Comparison of ENCODE assay signal across 18 cellular contexts in genomic region chr1:30663596-30664091, GRCh38. TPM values are rescaled to one million over a fixed set of nuclear protein-coding genes. Genes with fewer than 3 reads are reported as not detected.
DNase-seq lines count a peak whose midpoint lies in the region; ATAC-seq, FAIRE-seq and TF ChIP-seq lines count a peak whose summit lies in the region.
"Had no signal": no experiment of that assay in that cellular context is flagged by ENCODE, and none has a peak within 500 bp of the region (broad histone marks: within the 10 kb centered on the region; RNA-seq: fewer than 3 reads in every experiment).

No MANE protein-coding gene starts in this region.

- H3K4me1 ChIP-seq in SJCRH30 (peaks cover 33% of the 10 kb centered on the region), pancreas (peaks cover 0 to 9% (median 0%) of the 10 kb centered on the region in 3 donors)

- peaks cover 23% of the 10 kb centered on the region for H3K27me3 Mint-ChIP-seq in Calu3 (ENCODE audit: unreplicated experiment)

- TF ChIP-seq CTCF in Calu3 (IDR thresholded peaks at IDR 0.05; ENCODE audit: unreplicated experiment) (no peak), pancreas (IDR thresholded peaks at IDR 0.05) (no peak)

- no peak overlapping the region for H3K27ac ChIP-seq in SJCRH30
- H3K27ac ChIP-seq in pancreas: peak overlapping the region in 1 of 4 donors; percentile 68

- H3K9me3 ChIP-seq in SJCRH30 (replicated peaks) (no peaks in the 10 kb centered on the region), pancreas (no peaks in the 10 kb centered on the region)

- no TSS peak for BruUV-seq in Calu3 (replicated peaks; lab: Mats Ljungman, UMichigan)

- no peaks in the 10 kb centered on the region for H3K36me3 ChIP-seq in SJCRH30
- no peaks in the 10 kb centered on the region for H3K36me3 ChIP-seq in pancreas

- WGBS in pancreas, 2 donors: 37 to 44% methylated on average over 13 of the region's 13 CpGs

- peak; percentile 92 for ATAC-seq in left lobe of liver
- peak; percentile 69 to 83 (median 75) for ATAC-seq in pancreas
- ATAC-seq in GM18505 (IDR thresholded peaks at IDR 0.05; ENCODE audit: unreplicated experiment): no peak

- peak; percentile 40 for DNase-seq in Calu3
- peak; percentile 83 to 92 for DNase-seq in SJCRH30
- peak; percentile 70 for DNase-seq in left lobe of liver (ENCODE audit: low spot score)
- peak in 5 of 6 donors; percentile 44 to 89 (median 58) for DNase-seq in pancreas
- DNase-seq in NCI-H1694 (lab: John Stamatoyannopoulos, UW): no peak
- no peak for DNase-seq in HTR-8/SVneo (ENCODE audit: insufficient read length, low spot score)
- no peak for DNase-seq in SK-N-DZ (ENCODE audit: low spot score)
- DNase-seq: AML-193; COR-L47; H9; KG1; NCI-H146; NCI-H2081 treated with DMSO at 0.1 percent for 48 hours; NCI-H526 treated with DMSO at 0.1 percent for 48 hours; NK-92 treated with Interleukin-12 subunit alpha and Interleukin-12 subunit beta, amount 100 ng/mL, for 24 hours; OCI-M1; SHP77 treated with DMSO at 0.1 percent for 48 hours had no signal

- FAIRE-seq in pancreas (lab: Jason Lieb, UNC) (no peak), HTR-8/SVneo (lab: Jason Lieb, UNC) (no peak)

- no peaks in the 10 kb centered on the region for H3K4me1 Mint-ChIP-seq in Calu3 (ENCODE audit: low read depth, unreplicated experiment)

- intact Hi-C loops in Calu3 (cut with micrococcal nuclease; ENCODE audit: unreplicated experiment): no loop called here
- intact Hi-C loops in pancreas (cut with DNase I): no loop called here

- no peak overlapping the region for H3K27ac Mint-ChIP-seq in Calu3 (ENCODE audit: unreplicated experiment)
- H3K27ac Mint-ChIP-seq: H9 had no signal

- H3K27me3 ChIP-seq in SJCRH30: 0 out of 2 replicates have a peak, but pooled peaks cover 9% of the 10 kb centered on the region
- H3K27me3 ChIP-seq in pancreas: no peaks in the 10 kb centered on the region

- H3K4me3 Mint-ChIP-seq in Calu3 (ENCODE audit: low read depth, unreplicated experiment): no peak overlapping the region
- H3K4me3 Mint-ChIP-seq: H9 had no signal

- CTCF ChIA-PET in Calu3 (lab: Charles Lee): no interaction called here

- H3K4me3 ChIP-seq in SJCRH30 (no peak overlapping the region), pancreas (no peak overlapping the region)

- H3K9me3 Mint-ChIP-seq in Calu3 (ENCODE audit: low read depth, unreplicated experiment): no peaks in the 10 kb centered on the region
- H3K9me3 Mint-ChIP-seq: H9 had no signal

- H3K36me3 Mint-ChIP-seq in Calu3 (ENCODE audit: insufficient read depth, unreplicated experiment): no peaks in the 10 kb centered on the region

- no peak for TF ChIP-seq POLR2A in GM18505 (IDR thresholded peaks at IDR 0.05; ENCODE audit: borderline replicate concordance, extremely low read depth, insufficient read depth, insufficient read length)

RNA-seq across cellular contexts. Expression of gene MATN1, which starts 59.7 kb away (rescaled TPM):
- total RNA-seq in Calu3 (2022) (not detected in 2 replicates), left lobe of liver (not detected), pancreas (under 1 TPM in 1 of 6 donors, not detected in 5; 0.06 TPM)
- total RNA-seq in SJCRH30 (2014; rRNA removed; shearing (Covaris generic)): 0.47 and 0.89 TPM in 2 replicates
- polyA plus RNA-seq in pancreas: under 1 TPM in 1 of 2 donors, not detected in 1; 0.07 TPM
- polyA plus RNA-seq in SK-N-DZ (2014; cell fraction: cytosol; rRNA removed): not detected in 2 replicates
- polyA plus RNA-seq in SK-N-DZ (2014; cell fraction: nucleus; rRNA removed): 1.6 TPM in 1 of 2 replicates, not detected in the other
- total RNA-seq: H9 had no signal

Comparison
In these comparisons a context has a peak if more than half of its experiments do, and no peak if none do; other contexts are left out.
1. DNase-seq: peak in Calu3 (single experiment), SJCRH30 (2 of 2), left lobe of liver (single experiment) and pancreas (5 of 6); none in NCI-H1694 (single experiment), HTR-8/SVneo (single experiment) and SK-N-DZ (single experiment).